ENCODE assay signal across 1 cellular context in the genomic region with DNA sequence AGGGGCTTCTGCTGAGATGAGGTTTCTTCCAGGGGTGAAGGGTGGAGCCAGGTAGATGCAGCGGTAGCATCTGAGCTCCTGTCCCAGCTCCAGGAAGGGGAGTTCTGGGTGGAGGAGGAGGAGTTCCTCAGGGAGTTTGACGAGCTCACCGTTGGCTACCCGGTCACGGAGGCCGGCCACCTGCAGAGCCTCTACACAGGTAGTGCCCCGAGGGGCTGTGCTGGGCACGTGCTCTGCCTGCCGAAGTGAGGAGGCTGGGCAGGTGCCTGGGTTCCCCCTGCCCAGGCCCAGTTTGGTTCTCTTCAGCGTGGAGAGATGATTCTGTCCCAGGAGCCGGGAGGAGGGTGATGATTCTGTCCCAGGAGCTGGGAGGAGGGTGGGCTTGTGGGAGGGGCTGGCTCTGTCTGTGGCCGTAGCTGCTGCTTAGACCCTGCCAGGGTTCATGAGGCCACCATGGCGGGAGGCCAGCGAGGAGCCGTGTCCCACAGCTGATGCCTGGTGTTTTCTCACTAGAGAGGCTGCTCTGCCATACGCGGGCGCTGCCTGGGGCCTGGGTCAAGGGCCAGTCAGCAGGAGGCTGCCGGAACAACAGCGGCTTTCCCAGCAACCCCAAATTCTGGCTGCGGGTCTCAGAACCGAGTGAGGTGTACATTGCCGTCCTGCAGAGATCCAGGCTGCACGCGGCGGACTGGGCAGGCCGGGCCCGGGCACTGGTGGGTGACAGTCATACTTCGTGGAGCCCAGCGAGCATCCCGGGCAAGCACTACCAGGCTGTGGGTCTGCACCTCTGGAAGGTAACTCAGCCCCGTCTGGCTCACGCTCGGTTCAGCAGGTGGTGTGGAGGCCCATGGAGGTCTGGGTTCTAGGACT.
TF ChIP-seq lines count a peak whose summit lies in the region.

No MANE protein-coding gene starts in this region.

TF ChIP-seq in SK-N-SH treated with all-trans-retinoic acid at 6 μM for 48 hours, 23 proteins besides CTCF, POLR2A, EP300 and RAD21:
- TF ChIP-seq, protein P1, sequence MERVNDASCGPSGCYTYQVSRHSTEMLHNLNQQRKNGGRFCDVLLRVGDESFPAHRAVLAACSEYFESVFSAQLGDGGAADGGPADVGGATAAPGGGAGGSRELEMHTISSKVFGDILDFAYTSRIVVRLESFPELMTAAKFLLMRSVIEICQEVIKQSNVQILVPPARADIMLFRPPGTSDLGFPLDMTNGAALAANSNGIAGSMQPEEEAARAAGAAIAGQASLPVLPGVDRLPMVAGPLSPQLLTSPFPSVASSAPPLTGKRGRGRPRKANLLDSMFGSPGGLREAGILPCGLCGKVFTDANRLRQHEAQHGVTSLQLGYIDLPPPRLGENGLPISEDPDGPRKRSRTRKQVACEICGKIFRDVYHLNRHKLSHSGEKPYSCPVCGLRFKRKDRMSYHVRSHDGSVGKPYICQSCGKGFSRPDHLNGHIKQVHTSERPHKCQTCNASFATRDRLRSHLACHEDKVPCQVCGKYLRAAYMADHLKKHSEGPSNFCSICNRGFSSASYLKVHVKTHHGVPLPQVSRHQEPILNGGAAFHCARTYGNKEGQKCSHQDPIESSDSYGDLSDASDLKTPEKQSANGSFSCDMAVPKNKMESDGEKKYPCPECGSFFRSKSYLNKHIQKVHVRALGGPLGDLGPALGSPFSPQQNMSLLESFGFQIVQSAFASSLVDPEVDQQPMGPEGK (CRISPR knock-in tag; IDR thresholded peaks at IDR 0.05; ENCODE audit: borderline replicate concordance) = no peak
- TF ChIP-seq ZFP30 (CRISPR knock-in tag; IDR thresholded peaks at IDR 0.05) (no peak), ZNF565 (CRISPR knock-in tag; conservative IDR thresholded peaks at IDR 0.05; ENCODE audit: low read depth) (no peak), TCF4 (CRISPR knock-in tag; IDR thresholded peaks at IDR 0.05; ENCODE audit: borderline replicate concordance) (no peak), RARB (CRISPR knock-in tag; IDR thresholded peaks at IDR 0.05) (no peak), BACH2 (CRISPR knock-in tag; IDR thresholded peaks at IDR 0.05; ENCODE audit: borderline replicate concordance) (no peak)
